Comparison of ENCODE assay signal across 2 cellular contexts in the genomic region with DNA sequence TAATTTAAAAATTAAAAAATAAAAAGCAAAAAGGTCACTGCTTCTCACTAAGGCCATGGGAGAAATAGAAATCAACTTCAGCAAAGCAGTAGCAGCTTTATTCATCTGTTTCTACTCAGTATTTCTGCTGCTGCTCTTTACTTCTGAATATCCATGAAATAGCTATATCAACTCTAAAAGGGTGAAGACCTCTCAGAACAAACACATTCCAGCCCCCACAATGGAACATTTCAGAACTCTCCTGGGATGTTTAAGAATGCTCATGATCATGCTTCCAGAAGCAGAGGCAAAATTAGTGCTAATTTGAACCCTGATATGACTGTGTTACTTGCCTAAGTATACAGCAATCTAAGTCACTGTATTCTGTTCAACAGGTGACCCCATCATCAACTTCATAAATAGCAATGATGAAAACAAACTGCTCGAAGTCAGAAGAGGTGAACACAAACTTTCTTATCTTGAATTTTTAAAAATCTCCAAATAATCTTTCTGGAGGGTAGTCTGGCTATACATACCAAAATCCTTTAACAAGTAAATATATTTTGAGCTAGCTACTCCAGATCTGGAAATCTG.
TF ChIP-seq lines count a peak whose summit lies in the region.

No MANE protein-coding gene starts in this region.

TF ChIP-seq in HEK293, 187 proteins besides CTCF, POLR2A, EP300 and RAD21:
- TF ChIP-seq ZBTB20 (tag by site-specific recombination; IDR thresholded peaks at IDR 0.05) (no peak), SCRT1 (tag by site-specific recombination; IDR thresholded peaks at IDR 0.05; ENCODE audit: borderline replicate concordance) (peak; percentile 71), SCRT2 (tag by site-specific recombination; IDR thresholded peaks at IDR 0.05) (peak; percentile 87)

TF ChIP-seq in K562, 482 proteins besides CTCF, POLR2A, EP300 and RAD21:
- TF ChIP-seq MECOM (CRISPR knock-in tag; IDR thresholded peaks at IDR 0.05), result no peak
- TF ChIP-seq ZNF668 (CRISPR knock-in tag; IDR thresholded peaks at IDR 0.05), result no peak
- no peak for TF ChIP-seq LEF1 (IDR thresholded peaks at IDR 0.05)
- TF ChIP-seq, protein P1, sequence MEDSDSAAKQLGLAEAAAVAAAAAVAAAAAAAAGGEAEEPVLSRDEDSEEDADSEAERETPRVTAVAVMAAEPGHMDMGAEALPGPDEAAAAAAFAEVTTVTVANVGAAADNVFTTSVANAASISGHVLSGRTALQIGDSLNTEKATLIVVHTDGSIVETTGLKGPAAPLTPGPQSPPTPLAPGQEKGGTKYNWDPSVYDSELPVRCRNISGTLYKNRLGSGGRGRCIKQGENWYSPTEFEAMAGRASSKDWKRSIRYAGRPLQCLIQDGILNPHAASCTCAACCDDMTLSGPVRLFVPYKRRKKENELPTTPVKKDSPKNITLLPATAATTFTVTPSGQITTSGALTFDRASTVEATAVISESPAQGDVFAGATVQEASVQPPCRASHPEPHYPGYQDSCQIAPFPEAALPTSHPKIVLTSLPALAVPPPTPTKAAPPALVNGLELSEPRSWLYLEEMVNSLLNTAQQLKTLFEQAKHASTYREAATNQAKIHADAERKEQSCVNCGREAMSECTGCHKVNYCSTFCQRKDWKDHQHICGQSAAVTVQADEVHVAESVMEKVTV (CRISPR knock-in tag; IDR thresholded peaks at IDR 0.05), result no peak
- TF ChIP-seq, protein P2, sequence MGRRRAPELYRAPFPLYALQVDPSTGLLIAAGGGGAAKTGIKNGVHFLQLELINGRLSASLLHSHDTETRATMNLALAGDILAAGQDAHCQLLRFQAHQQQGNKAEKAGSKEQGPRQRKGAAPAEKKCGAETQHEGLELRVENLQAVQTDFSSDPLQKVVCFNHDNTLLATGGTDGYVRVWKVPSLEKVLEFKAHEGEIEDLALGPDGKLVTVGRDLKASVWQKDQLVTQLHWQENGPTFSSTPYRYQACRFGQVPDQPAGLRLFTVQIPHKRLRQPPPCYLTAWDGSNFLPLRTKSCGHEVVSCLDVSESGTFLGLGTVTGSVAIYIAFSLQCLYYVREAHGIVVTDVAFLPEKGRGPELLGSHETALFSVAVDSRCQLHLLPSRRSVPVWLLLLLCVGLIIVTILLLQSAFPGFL (CRISPR knock-in tag; IDR thresholded peaks at IDR 0.05), result no peak
TF ChIP-seq in K562: peak in this region for 0.
